In the genomic region with DNA sequence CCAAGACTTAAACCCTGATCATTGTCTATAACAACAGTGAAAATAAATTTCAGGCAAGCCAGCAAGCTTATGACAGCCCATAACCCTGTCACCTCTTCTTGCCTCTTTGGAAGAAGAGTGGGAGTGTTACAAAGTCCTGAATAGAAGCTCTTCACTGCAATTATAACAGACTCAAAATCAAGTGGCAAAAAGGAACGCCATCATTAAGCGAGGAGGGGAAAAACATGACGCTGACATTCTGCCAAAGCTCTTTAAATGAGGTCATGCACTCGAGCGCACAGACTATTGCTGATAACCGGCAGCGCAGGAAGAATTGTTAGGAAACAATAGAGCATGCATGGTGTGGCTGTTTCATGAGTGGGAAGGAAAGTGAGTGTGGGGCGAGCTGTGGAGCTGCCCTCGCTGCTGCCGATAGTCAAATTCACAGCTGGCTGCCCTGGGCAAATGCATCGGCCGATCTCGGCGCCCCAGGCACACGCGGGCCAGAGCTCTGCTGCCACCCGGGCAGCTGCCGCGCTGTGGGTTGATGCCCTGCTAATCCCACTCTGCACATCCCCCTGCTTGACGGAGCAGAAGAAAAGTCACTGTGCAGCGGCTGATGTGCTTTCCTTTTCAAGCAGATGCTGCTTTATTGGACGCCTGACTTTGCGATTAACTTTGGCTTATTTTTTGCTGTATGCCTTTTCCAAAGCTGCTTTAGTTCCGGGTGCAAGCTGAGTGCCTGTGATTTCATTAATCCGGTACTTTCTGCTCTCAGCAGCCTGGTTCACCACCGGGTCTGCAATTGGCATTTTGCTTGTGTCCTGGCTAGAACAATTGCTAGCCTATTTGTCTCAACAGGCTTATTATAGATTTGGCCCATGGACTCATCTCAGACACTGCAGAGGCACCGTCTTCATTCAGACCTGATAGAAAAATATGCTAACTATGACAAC, we compare ENCODE assay signal across 11 cellular contexts.
DNase-seq lines count a peak whose midpoint lies in the region; ATAC-seq, FAIRE-seq and TF ChIP-seq lines count a peak whose summit lies in the region.
"Had no signal": no experiment of that assay in that cellular context is flagged by ENCODE, and none has a peak within 500 bp of the region (broad histone marks: within the 10 kb centered on the region; RNA-seq: fewer than 3 reads in every experiment).

No MANE protein-coding gene starts in this region.

- no peak for TF ChIP-seq POLR2A in GM12892 (IDR thresholded peaks at IDR 0.05; ENCODE audit: low read depth, low read length)

- FAIRE-seq in GM12892 (lab: Jason Lieb, UNC), result no peak

- peak overlapping the region; percentile 67 for H3K4me3 ChIP-seq in coronary artery

- ATAC-seq in GM18867 (IDR thresholded peaks at IDR 0.05; ENCODE audit: unreplicated experiment), result no peak
- no peak for ATAC-seq in left lobe of liver
- ATAC-seq: activated naive CD4-positive, alpha-beta T cell treated with anti-CD3 and anti-CD28 coated beads, Interleukin-2, amount 50 U/mL, for 72 hours had no signal

- peak; percentile 27 for DNase-seq in Daoy (ENCODE audit: low read depth)
- DNase-seq in NCI-H345 (lab: John Stamatoyannopoulos, UW), result peak; percentile 68
- DNase-seq in coronary artery (ENCODE audit: low spot score), result no peak
- peak; percentile 5 for DNase-seq in occipital lobe (lab: John Stamatoyannopoulos, UW)
- no peak for DNase-seq in GM12892 (ENCODE audit: insufficient read length)
- DNase-seq in left lobe of liver (ENCODE audit: low spot score), result no peak
- DNase-seq in NCI-H187 (lab: John Stamatoyannopoulos, UW), result no peak
- DNase-seq: activated CD4-positive, alpha-beta T cell treated with anti-CD3 and anti-CD28 coated beads for 4 hours; CD8-positive, alpha-beta memory T cell had no signal

- no peak overlapping the region for H3K27ac ChIP-seq in coronary artery

- TF ChIP-seq CTCF in coronary artery (IDR thresholded peaks at IDR 0.05), result no peak

Comparison
In these comparisons a context has a peak if more than half of its experiments do, and no peak if none do; other contexts are left out.
1. DNase-seq: peak in Daoy (single experiment), NCI-H345 (single experiment) and occipital lobe (single experiment); none in coronary artery (single experiment), GM12892 (single experiment), left lobe of liver (single experiment) and NCI-H187 (0 of 2).